1 cellular context compared by ENCODE assay signal in the genomic region with DNA sequence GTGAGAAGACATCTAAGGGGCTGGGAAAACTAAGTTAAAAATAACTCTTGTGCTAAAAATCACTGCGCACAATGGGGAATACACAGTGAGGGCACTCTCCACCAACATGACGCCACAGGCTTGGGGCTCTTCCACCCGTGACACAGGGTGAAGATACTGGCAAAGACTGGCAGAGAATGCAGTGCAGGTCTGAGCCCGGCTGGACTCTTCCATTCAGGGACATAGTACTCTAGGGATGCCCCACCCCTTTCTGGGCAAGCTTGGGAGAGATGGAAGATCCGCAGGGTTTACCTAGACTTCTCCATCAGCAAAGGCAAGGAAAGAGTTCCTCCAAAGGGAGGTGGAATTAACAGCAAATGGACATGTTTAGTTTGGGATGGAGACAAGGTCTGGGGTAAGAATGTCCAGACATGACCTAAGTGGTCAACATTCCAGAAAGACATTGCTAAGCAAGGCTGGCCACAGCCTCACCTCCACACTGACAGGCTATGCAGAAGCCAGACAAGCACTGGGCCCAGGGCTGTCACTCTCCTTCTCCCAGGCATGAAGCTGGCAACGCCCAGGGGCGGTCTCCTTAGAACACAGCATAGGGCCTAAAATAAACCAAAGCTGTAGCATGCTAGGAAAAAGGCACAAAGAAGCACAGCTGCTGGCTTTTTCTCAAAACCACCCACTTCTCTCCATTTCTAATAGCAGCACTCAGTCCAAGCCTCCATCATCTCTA.
TF ChIP-seq lines count a peak whose summit lies in the region.

No MANE protein-coding gene starts in this region.

TF ChIP-seq in SK-N-SH, 30 proteins besides CTCF, POLR2A, EP300 and RAD21 (continued from another document):
- TF ChIP-seq NFIC (IDR thresholded peaks at IDR 0.05; ENCODE audit: borderline replicate concordance) = no peak
- no peak for TF ChIP-seq FOSL2 (IDR thresholded peaks at IDR 0.05; ENCODE audit: borderline replicate concordance, low read depth)
